Comparison of ENCODE assay signal across 15 cellular contexts in the genomic region with DNA sequence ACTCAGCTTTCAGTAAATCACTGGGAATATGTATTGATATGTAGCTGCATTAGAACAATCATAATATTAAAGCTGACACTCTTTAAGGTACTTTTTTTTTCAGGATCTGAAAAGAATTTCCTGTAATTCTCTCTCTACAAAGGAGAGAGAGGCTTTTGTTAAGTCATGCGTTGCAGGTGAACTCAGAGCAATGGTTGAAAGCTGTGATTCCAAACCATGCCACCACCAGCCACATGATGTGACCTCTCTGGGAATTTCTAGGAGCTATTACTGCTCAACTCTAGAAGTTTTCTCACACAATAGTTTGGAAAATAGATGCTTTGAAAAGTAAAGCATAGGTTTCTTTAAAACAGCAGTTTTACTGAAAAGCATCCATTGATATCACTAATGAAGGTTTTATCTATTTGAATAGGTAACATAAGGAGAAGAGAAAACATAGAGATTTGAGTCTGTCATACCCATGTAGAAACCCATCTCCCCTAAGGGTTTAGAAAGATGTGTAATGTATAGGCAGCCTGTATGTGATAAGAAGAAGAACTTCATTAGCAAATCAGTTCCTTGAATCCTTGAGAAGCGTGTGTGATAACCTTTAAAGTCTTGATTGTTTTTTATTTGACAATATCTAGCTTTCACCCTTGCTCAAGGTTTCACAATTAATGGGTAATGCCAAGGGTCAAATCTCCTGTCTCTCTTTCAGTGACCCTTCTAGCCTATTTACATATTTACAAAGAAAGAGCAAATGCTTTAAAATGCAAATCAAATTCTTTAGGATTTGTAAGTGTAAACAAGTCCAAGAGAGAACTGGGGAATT.
"Had no signal": no experiment of that assay in that cellular context is flagged by ENCODE, and none has a peak within 500 bp of the region (broad histone marks: within the 10 kb centered on the region; RNA-seq: fewer than 3 reads in every experiment).

No MANE protein-coding gene starts in this region.

- H3K27me3 Mint-ChIP-seq: activated CD4-positive, alpha-beta memory T cell treated with anti-CD3 and anti-CD28 coated beads for 36 hours; activated CD8-positive, alpha-beta memory T cell treated with anti-CD3 and anti-CD28 coated beads, Interleukin-2, amount 10 ng/mL, durations not matched to agents 7 days and 5 days; activated naive CD4-positive, alpha-beta T cell treated with anti-CD3 and anti-CD28 coated beads, Interleukin-2, amount 10 ng/mL, durations not matched to agents 7 days and 5 days; naive B cell; stimulated activated memory B cell treated with anti-CD40 and anti-IgM and Interleukin-4, amounts not matched to agents 10 μg/mL and 1 μg/mL and 100 μg/mL, for 72 hours had no signal

- H3K27me3 ChIP-seq: adrenal gland, esophagus muscularis mucosa, hepatocyte, left lung, tibial nerve, uterus had no signal

- DNase-seq: activated CD4-positive, alpha-beta memory T cell treated with anti-CD3 and anti-CD28 coated beads for 36 hours; activated CD8-positive, alpha-beta memory T cell treated with anti-CD3 and anti-CD28 coated beads, Interleukin-2, amount 10 ng/mL, durations not matched to agents 7 days and 5 days; activated naive CD4-positive, alpha-beta T cell treated with anti-CD3 and anti-CD28 coated beads, Interleukin-2, amount 10 ng/mL, durations not matched to agents 7 days and 5 days; activated T-cell treated with anti-CD3 and anti-CD28 coated beads, Interleukin-2, amount 50 U/mL, for 1 hour; adrenal gland; left lung; naive B cell; stimulated activated CD4-positive, alpha-beta T cell treated with anti-CD3 and anti-CD28 coated beads, Interleukin-2, amount 100 ng/mL, for 48 hours; T-helper 1 cell; T1000; uterus had no signal

- H3K9me3 ChIP-seq: adrenal gland, esophagus muscularis mucosa, uterus had no signal

- H3K4me3 ChIP-seq: adrenal gland, esophagus muscularis mucosa, hepatocyte, left lung, tibial nerve, uterus had no signal

- H3K36me3 ChIP-seq: adrenal gland, esophagus muscularis mucosa, left lung, tibial nerve, uterus had no signal

- H3K27ac ChIP-seq: adrenal gland, esophagus muscularis mucosa, hepatocyte, left lung, tibial nerve, uterus had no signal

- H3K27ac Mint-ChIP-seq: activated CD4-positive, alpha-beta memory T cell treated with anti-CD3 and anti-CD28 coated beads for 36 hours; activated CD8-positive, alpha-beta memory T cell treated with anti-CD3 and anti-CD28 coated beads, Interleukin-2, amount 10 ng/mL, durations not matched to agents 7 days and 5 days; activated naive CD4-positive, alpha-beta T cell treated with anti-CD3 and anti-CD28 coated beads, Interleukin-2, amount 10 ng/mL, durations not matched to agents 7 days and 5 days; naive B cell; stimulated activated memory B cell treated with anti-CD40 and anti-IgM and Interleukin-4, amounts not matched to agents 10 μg/mL and 1 μg/mL and 100 μg/mL, for 72 hours had no signal

- ATAC-seq: activated CD8-positive, alpha-beta memory T cell treated with anti-CD3 and anti-CD28 coated beads, Interleukin-2, amount 10 ng/mL, durations not matched to agents 7 days and 5 days; left lung; stimulated activated memory B cell treated with anti-CD40 and anti-IgM and Interleukin-4, amounts not matched to agents 10 μg/mL and 1 μg/mL and 100 μg/mL, for 72 hours had no signal

- H3K36me3 Mint-ChIP-seq: activated CD4-positive, alpha-beta memory T cell treated with anti-CD3 and anti-CD28 coated beads for 36 hours; activated CD8-positive, alpha-beta memory T cell treated with anti-CD3 and anti-CD28 coated beads, Interleukin-2, amount 10 ng/mL, durations not matched to agents 7 days and 5 days; activated naive CD4-positive, alpha-beta T cell treated with anti-CD3 and anti-CD28 coated beads, Interleukin-2, amount 10 ng/mL, durations not matched to agents 7 days and 5 days; stimulated activated memory B cell treated with anti-CD40 and anti-IgM and Interleukin-4, amounts not matched to agents 10 μg/mL and 1 μg/mL and 100 μg/mL, for 72 hours had no signal

- H3K4me3 Mint-ChIP-seq: activated CD4-positive, alpha-beta memory T cell treated with anti-CD3 and anti-CD28 coated beads for 36 hours; activated CD8-positive, alpha-beta memory T cell treated with anti-CD3 and anti-CD28 coated beads, Interleukin-2, amount 10 ng/mL, durations not matched to agents 7 days and 5 days; activated naive CD4-positive, alpha-beta T cell treated with anti-CD3 and anti-CD28 coated beads, Interleukin-2, amount 10 ng/mL, durations not matched to agents 7 days and 5 days; naive B cell; stimulated activated memory B cell treated with anti-CD40 and anti-IgM and Interleukin-4, amounts not matched to agents 10 μg/mL and 1 μg/mL and 100 μg/mL, for 72 hours had no signal

- H3K4me1 Mint-ChIP-seq: activated CD8-positive, alpha-beta memory T cell treated with anti-CD3 and anti-CD28 coated beads, Interleukin-2, amount 10 ng/mL, durations not matched to agents 7 days and 5 days; activated naive CD4-positive, alpha-beta T cell treated with anti-CD3 and anti-CD28 coated beads, Interleukin-2, amount 10 ng/mL, durations not matched to agents 7 days and 5 days; naive B cell; stimulated activated memory B cell treated with anti-CD40 and anti-IgM and Interleukin-4, amounts not matched to agents 10 μg/mL and 1 μg/mL and 100 μg/mL, for 72 hours had no signal

- H3K4me1 ChIP-seq: adrenal gland, esophagus muscularis mucosa, left lung, uterus had no signal
